Comparison of ENCODE assay signal across 8 cellular contexts in the genomic region with DNA sequence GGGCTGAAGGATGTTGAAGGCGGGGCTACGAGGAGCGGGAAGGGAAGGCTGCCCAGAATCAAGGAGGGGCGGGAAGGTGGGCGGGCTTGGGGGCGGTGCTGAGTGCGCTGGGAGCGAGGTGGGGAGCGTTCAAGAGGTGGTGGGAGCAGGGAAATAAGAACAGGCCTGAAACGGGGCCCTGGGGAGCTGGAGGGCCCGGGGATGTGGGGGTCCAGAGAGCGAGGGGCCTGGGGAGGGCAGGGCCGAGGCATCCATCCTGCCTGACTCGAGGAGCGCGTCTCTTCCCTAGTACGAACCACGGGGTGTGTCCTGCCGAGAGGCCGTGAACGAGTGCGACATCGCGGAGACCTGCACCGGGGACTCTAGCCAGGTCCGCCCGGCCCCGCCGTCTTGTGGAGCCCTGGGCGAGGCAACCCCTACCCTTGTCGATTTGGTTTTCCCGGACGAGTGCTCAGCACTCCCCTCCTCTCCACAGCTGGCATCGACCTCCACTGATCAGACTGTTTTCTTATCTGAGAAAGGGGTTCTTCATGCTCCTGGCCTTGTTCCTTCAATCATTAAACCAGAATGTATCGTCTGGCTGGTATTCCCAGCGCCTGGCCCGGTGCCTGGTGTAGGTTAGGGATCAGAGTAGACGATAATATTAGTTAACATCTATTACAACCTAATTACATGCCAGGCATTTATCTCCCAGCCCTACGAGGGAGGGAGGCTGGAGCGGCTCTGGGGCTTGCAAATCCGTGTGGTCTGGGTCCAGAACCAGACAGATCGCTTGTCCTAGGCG. TPM values are rescaled to one million over a fixed set of nuclear protein-coding genes. Genes with fewer than 3 reads are reported as not detected.
DNase-seq lines count a peak whose midpoint lies in the region; ATAC-seq and TF ChIP-seq lines count a peak whose summit lies in the region.

No MANE protein-coding gene starts in this region.

- no peaks in the 10 kb centered on the region for H3K9me3 ChIP-seq in Caco-2
- no peaks in the 10 kb centered on the region for H3K9me3 ChIP-seq in H9 (ENCODE audit: control insufficient read depth, low read depth, low read length)

- TF ChIP-seq CTCF in Caco-2 (IDR thresholded peaks at IDR 0.05; ENCODE audit: insufficient read depth in 1 of 2, low read depth in 1 of 2, low read length in 1 of 2, severe bottlenecking in 1 of 2, unreplicated experiment in 1 of 2) (no peak), H9 (conservative IDR thresholded peaks at IDR 0.05) (no peak), epithelial cell of esophagus (IDR thresholded peaks at IDR 0.05; ENCODE audit: insufficient read depth, low read depth, low read length, missing control alignments) (no peak), nephron (IDR thresholded peaks at IDR 0.05; ENCODE audit: unreplicated experiment in 3 of 3) (no peak)

- POLR2A ChIA-PET in Caco-2 (lab: Charles Lee) = interaction anchor here (0.6 to 1.2 kb wide), 3 partner anchors 123 to 595 kb away, joined by 3 to 4 read pairs (median 3); a partner anchor contains a TSS

- H3K27ac Mint-ChIP-seq in Caco-2 (ENCODE audit: unreplicated experiment) = peak overlapping the region; percentile 88
- H3K27ac Mint-ChIP-seq in H9 = no peak overlapping the region
- H3K27ac Mint-ChIP-seq in nephron = no peak overlapping the region

- no peaks in the 10 kb centered on the region for H4K20me1 ChIP-seq in H9 (ENCODE audit: control insufficient read depth, insufficient read depth, insufficient read length)

- H3K36me3 ChIP-seq in Caco-2 (ENCODE audit: control insufficient read depth, insufficient read depth, low read length) = no peaks in the 10 kb centered on the region

- H3K4ac ChIP-seq in H9 (ENCODE audit: low read depth, low read length) = no peak overlapping the region

- H2BK20ac ChIP-seq in H9 (ENCODE audit: low read depth, low read length, poor library complexity, severe bottlenecking) = no peak overlapping the region

- CTCF ChIA-PET in Caco-2 (lab: Charles Lee) = interaction anchor here (0.5 to 4.7 kb wide), 18 partner anchors 11 to 459 kb away, joined by 3 to 23 read pairs (median 4); a partner anchor contains a TSS

- no peak overlapping the region for H2BK12ac ChIP-seq in H9 (ENCODE audit: insufficient read length, low read depth, low read length)

- ATAC-seq in HG02981 (IDR thresholded peaks at IDR 0.05; ENCODE audit: unreplicated experiment) = no peak
- ATAC-seq in HG03159 (IDR thresholded peaks at IDR 0.05; ENCODE audit: unreplicated experiment) = no peak

- intact Hi-C loops in Caco-2 (cut with micrococcal nuclease; ENCODE audit: unreplicated experiment) = loop anchor here (1.0 to 10.0 kb wide), 5 partner anchors 53 to 359 kb away; a partner anchor contains a TSS

- no peak overlapping the region for H3K27ac ChIP-seq in H9 (ENCODE audit: insufficient read length, low read depth, low read length)

- H3K79me1 ChIP-seq in H9 (ENCODE audit: insufficient read depth, low read depth, low read length, poor library complexity, severe bottlenecking) = no peaks in the 10 kb centered on the region

- H4K91ac ChIP-seq in H9 (ENCODE audit: insufficient read length, low read depth, low read length) = no peak overlapping the region

- H4K5ac ChIP-seq in H9 (ENCODE audit: insufficient read length, low read depth, low read length) = no peak overlapping the region

- H3K56ac ChIP-seq in H9 (ENCODE audit: insufficient read length, low read depth, low read length) = no peak overlapping the region

- H3K14ac ChIP-seq in H9 (ENCODE audit: insufficient read depth, low read length) = no peak overlapping the region

- no peak overlapping the region for H2AFZ ChIP-seq in H9 (ENCODE audit: low read length)

- no peak overlapping the region for H4K8ac ChIP-seq in H9 (replicated peaks; ENCODE audit: insufficient read length, low read depth, low read length)

- no CpG with 5 or more reads among the region's 43 CpGs for WGBS in H9 (ENCODE audit: extremely low coverage, insufficient read length, low lambda C conversion rate)

- no peak overlapping the region for H2BK120ac ChIP-seq in H9 (ENCODE audit: low read depth, low read length, poor library complexity, severe bottlenecking)

- H2BK15ac ChIP-seq in H9 (ENCODE audit: low read depth, low read length) = no peak overlapping the region

- peak; percentile 99 to 100 for DNase-seq in Caco-2
- peak; percentile 100 for DNase-seq in H9
- DNase-seq in RPMI8226 = peak; percentile 1
- no peak for DNase-seq in epithelial cell of esophagus (ENCODE audit: low read depth)
- no peak for DNase-seq in NK-92 (lab: John Stamatoyannopoulos, UW; ENCODE audit: unreplicated experiment)

- peak overlapping the region; percentile 31 for H3K9ac ChIP-seq in H9 (ENCODE audit: extremely low read depth, insufficient read length, low read length)

- H3T11ph ChIP-seq in H9 (ENCODE audit: low read length) = no peak overlapping the region

- peak overlapping the region; percentile 47 for H3K4me2 ChIP-seq in H9 (ENCODE audit: insufficient read depth, insufficient read length, low read length)

- BruUV-seq in Caco-2 (replicated peaks; lab: Mats Ljungman, UMichigan) = no TSS peak

- H3K27me3 ChIP-seq in Caco-2 (replicated peaks; ENCODE audit: control insufficient read depth, insufficient read depth, low read length) = no peaks in the 10 kb centered on the region
- peaks cover 4% of the 10 kb centered on the region; the same call in 1 of the 2 replicates for H3K27me3 ChIP-seq in H9 (ENCODE audit: insufficient read depth, low read length)

- H3K18ac ChIP-seq in H9 (ENCODE audit: insufficient read length, low read depth, low read length) = peak overlapping the region; percentile 11

- no peaks in the 10 kb centered on the region for H3K36me3 Mint-ChIP-seq in Caco-2 (ENCODE audit: insufficient read depth, unreplicated experiment)
- H3K36me3 Mint-ChIP-seq in H9 (ENCODE audit: insufficient read depth in 1 of 3, low read depth in 3 of 3) = no peaks in the 10 kb centered on the region
- no peaks in the 10 kb centered on the region for H3K36me3 Mint-ChIP-seq in nephron (ENCODE audit: low read depth)

- peak overlapping the region; percentile 83 for H3K4me3 Mint-ChIP-seq in Caco-2 (ENCODE audit: unreplicated experiment)
- H3K4me3 Mint-ChIP-seq in H9 = peak overlapping the region; percentile 72 to 88
- peak overlapping the region; percentile 87 to 92 (median 91) for H3K4me3 Mint-ChIP-seq in nephron

- H2BK5ac ChIP-seq in H9 (ENCODE audit: insufficient read length, low read length) = no peak overlapping the region

- peaks cover 18% of the 10 kb centered on the region; the same call in 1 of the 2 replicates for H3K4me1 ChIP-seq in Caco-2
- H3K4me1 ChIP-seq in H9 (ENCODE audit: insufficient read depth, low read length) = no peaks in the 10 kb centered on the region; the same call in 1 of the 2 replicates

- no peak overlapping the region for H3K23ac ChIP-seq in H9 (ENCODE audit: insufficient read length, low read depth, low read length)

- H2AK5ac ChIP-seq in H9 (ENCODE audit: insufficient read length, low read length) = no peak overlapping the region

- H3K4me1 Mint-ChIP-seq in Caco-2 (ENCODE audit: low read depth, unreplicated experiment) (no peaks in the 10 kb centered on the region), H9 (peaks cover 12 to 19% of the 10 kb centered on the region in 2 experiments; a peak in 3 of 4 replicates), nephron (no peaks in the 10 kb centered on the region)

- H3K9me3 Mint-ChIP-seq in Caco-2 (ENCODE audit: unreplicated experiment) = no peaks in the 10 kb centered on the region
- no peaks in the 10 kb centered on the region for H3K9me3 Mint-ChIP-seq in H9
- H3K9me3 Mint-ChIP-seq in nephron = no peaks in the 10 kb centered on the region

- H3K79me2 ChIP-seq in H9 (ENCODE audit: insufficient read depth, low read length) = no peaks in the 10 kb centered on the region

- H3K27me3 Mint-ChIP-seq in Caco-2 (ENCODE audit: insufficient read depth, unreplicated experiment) = peaks cover 3% of the 10 kb centered on the region
- H3K27me3 Mint-ChIP-seq in H9 (ENCODE audit: low read depth) = peaks cover 46% of the 10 kb centered on the region
- H3K27me3 Mint-ChIP-seq in nephron (ENCODE audit: low read depth) = peaks cover 18% of the 10 kb centered on the region

- peaks cover 10% of the 10 kb centered on the region for H3K23me2 ChIP-seq in H9 (ENCODE audit: insufficient read length, low read depth, low read length, poor library complexity, severe bottlenecking)

- H3K4me3 ChIP-seq in Caco-2 (ENCODE audit: low read depth, low read length) (peak overlapping the region; percentile 84), epithelial cell of esophagus (ENCODE audit: low read length) (peak overlapping the region; percentile 59)

RNA-seq across cellular contexts. Expression of a gene that starts 17.2 kb away (rescaled TPM):
- total RNA-seq in Caco-2 (2022) (1.9 and 2.3 TPM in 2 replicates), H9 (2021) (2.7 and 4.6 TPM in 2 replicates)

RNA-seq across cellular contexts. Expression of a gene that starts 54.1 kb away (rescaled TPM):
- total RNA-seq in Caco-2 (2022) (33.5 and 34.6 TPM in 2 replicates), H9 (2021) (114 and 119 TPM in 2 replicates)

Comparison
In these comparisons a context has a peak if more than half of its experiments do, and no peak if none do; other contexts are left out.
1. DNase-seq: peak in Caco-2 (2 of 2), H9 (single experiment) and RPMI8226 (single experiment); none in epithelial cell of esophagus (single experiment) and NK-92 (single experiment).
2. Peak in every context shown above with its lines, with median percentiles within 50 percentile points of each other: H3K4me3 Mint-ChIP-seq.